Comparison of ENCODE assay signal across 3 cellular contexts in genomic region chr9:136722093-136722968, GRCh38.
TF ChIP-seq lines count a peak whose summit lies in the region.

No MANE protein-coding gene starts in this region.

TF ChIP-seq in HCT116, 20 proteins besides CTCF, POLR2A, EP300 and RAD21:
- TF ChIP-seq POLR2AphosphoS5 (IDR thresholded peaks at IDR 0.05; ENCODE audit: low read depth, low read length) (peak; percentile 42; the same call in 1 of the 2 replicates), ELF1 (IDR thresholded peaks at IDR 0.05; ENCODE audit: borderline replicate concordance, low read depth) (no peak)

TF ChIP-seq in WTC11, 78 proteins besides CTCF, POLR2A, EP300 and RAD21 (continued from another document):
- TF ChIP-seq ESRRA (CRISPR knock-in tag; IDR thresholded peaks at IDR 0.05; ENCODE audit: borderline replicate concordance) (0 out of 2 replicates have a peak, but pooled peaks have one; percentile 20), USF2 (CRISPR knock-in tag; IDR thresholded peaks at IDR 0.05) (0 out of 2 replicates have a peak, but pooled peaks have one; percentile 3), ZNF416 (CRISPR knock-in tag; IDR thresholded peaks at IDR 0.05) (peak; percentile 18; the same call in 1 of the 2 replicates)

TF ChIP-seq in liver, 16 proteins besides CTCF, POLR2A, EP300 and RAD21:
- TF ChIP-seq, protein P1, sequence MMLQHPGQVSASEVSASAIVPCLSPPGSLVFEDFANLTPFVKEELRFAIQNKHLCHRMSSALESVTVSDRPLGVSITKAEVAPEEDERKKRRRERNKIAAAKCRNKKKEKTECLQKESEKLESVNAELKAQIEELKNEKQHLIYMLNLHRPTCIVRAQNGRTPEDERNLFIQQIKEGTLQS (IDR thresholded peaks at IDR 0.05), result no peak
- TF ChIP-seq HNF4A (conservative IDR thresholded peaks at IDR 0.05), result peak; percentile 26 to 30
TF ChIP-seq in liver: peak in this region for 1.
